In genomic region chr6:135305684-135306083, GRCh38 we compare ENCODE assay signal across 24 cellular contexts.
DNase-seq lines count a peak whose midpoint lies in the region; FAIRE-seq and TF ChIP-seq lines count a peak whose summit lies in the region.
"Had no signal": no experiment of that assay in that cellular context is flagged by ENCODE, and none has a peak within 500 bp of the region (broad histone marks: within the 10 kb centered on the region; RNA-seq: fewer than 3 reads in every experiment).

No MANE protein-coding gene starts in this region.

- H3K27me3 Mint-ChIP-seq in chondrocyte (ENCODE audit: low read depth), result no peaks in the 10 kb centered on the region
- H3K27me3 Mint-ChIP-seq in CD4-positive, alpha-beta memory T cell, result no peaks in the 10 kb centered on the region
- H3K27me3 Mint-ChIP-seq: CD8-positive, alpha-beta memory T cell; T-helper 17 cell had no signal

- TF ChIP-seq POLR2A in GM12892 (IDR thresholded peaks at IDR 0.05; ENCODE audit: low read depth, low read length), result no peak

- H3K4me1 Mint-ChIP-seq in chondrocyte (ENCODE audit: low read depth), result peaks cover 15% of the 10 kb centered on the region
- no peaks in the 10 kb centered on the region for H3K4me1 Mint-ChIP-seq in CD4-positive, alpha-beta memory T cell
- H3K4me1 Mint-ChIP-seq: CD8-positive, alpha-beta memory T cell had no signal

- peaks cover 3% of the 10 kb centered on the region for H3K36me3 Mint-ChIP-seq in chondrocyte (ENCODE audit: low read depth)
- peaks cover 5 to 28% of the 10 kb centered on the region in 2 donors for H3K36me3 Mint-ChIP-seq in CD4-positive, alpha-beta memory T cell

- peak overlapping the region; percentile 19 for H3K27ac Mint-ChIP-seq in chondrocyte (ENCODE audit: unreplicated experiment)
- no peak overlapping the region for H3K27ac Mint-ChIP-seq in CD4-positive, alpha-beta memory T cell
- H3K27ac Mint-ChIP-seq: CD8-positive, alpha-beta memory T cell; T-helper 17 cell had no signal

- peak; percentile 42 for FAIRE-seq in GM12892 (lab: Jason Lieb, UNC)
- FAIRE-seq: H1 had no signal

- POLR2A ChIA-PET in CD4-positive, alpha-beta memory T cell (lab: Charles Lee; ENCODE audit: partially characterized antibody), result no interaction called here

- no peaks in the 10 kb centered on the region for H3K9me3 Mint-ChIP-seq in chondrocyte (ENCODE audit: low read depth)
- H3K9me3 Mint-ChIP-seq in CD4-positive, alpha-beta memory T cell, result peaks cover 0 to 12% (median 0%) of the 10 kb centered on the region in 8 donors

- no peak overlapping the region for H3K4me3 ChIP-seq in CD4-positive, alpha-beta memory T cell (ENCODE audit: low read length in 2 of 2)

- no peak for TF ChIP-seq CTCF in chondrocyte (IDR thresholded peaks at IDR 0.05)

- H3K9me3 ChIP-seq in KOPT-K1 (ENCODE audit: insufficient read depth, low read length, poor library complexity, severe bottlenecking), result no peaks in the 10 kb centered on the region
- no peaks in the 10 kb centered on the region for H3K9me3 ChIP-seq in CD4-positive, alpha-beta memory T cell (ENCODE audit: control insufficient read depth in 1 of 2, low read length in 2 of 2)
- H3K9me3 ChIP-seq: SK-N-SH had no signal

- H3K4me1 ChIP-seq in CD4-positive, alpha-beta memory T cell (ENCODE audit: insufficient read depth, low read length), result no peaks in the 10 kb centered on the region

- intact Hi-C loops in CD4-positive, alpha-beta memory T cell (cut with micrococcal nuclease), result no loop called here

- DNase-seq in GM12892 (ENCODE audit: insufficient read length) (no peak), MV-4-11 (lab: John Stamatoyannopoulos, UW) (peak; percentile 69), chondrocyte (ENCODE audit: low spot score) (no peak), SW480 (ENCODE audit: low spot score) (no peak)
- no peak for DNase-seq in CD4-positive, alpha-beta memory T cell
- no peak for DNase-seq in stimulated activated CD4-positive, alpha-beta T cell treated with anti-CD3 and anti-CD28 coated beads, Interleukin-1b, Interleukin-23, amount 100 ng/mL, for 48 hours
- DNase-seq: CD8-positive, alpha-beta memory T cell; DMS 273 treated with DMSO at 0.1 percent for 48 hours; DMS79; HCEC 1CT; IMR-90; NCI-H1092; NCI-H1436; NCI-H187 treated with DMSO at 0.1 percent for 48 hours; NCI-H524 treated with DMSO at 0.1 percent for 48 hours; NCI-H774; PC-3; SK-N-SH; SW 1271; T-helper 17 cell had no signal

- H3K36me3 ChIP-seq in KOPT-K1 (ENCODE audit: insufficient read depth, low read length), result peaks cover 4% of the 10 kb centered on the region; the same call in 1 of the 2 replicates
- H3K36me3 ChIP-seq in CD4-positive, alpha-beta memory T cell (ENCODE audit: insufficient read depth, low read length), result no peaks in the 10 kb centered on the region

- H3K27me3 ChIP-seq in CD4-positive, alpha-beta memory T cell (ENCODE audit: insufficient read depth, low read length), result no peaks in the 10 kb centered on the region

- H3K27ac ChIP-seq in KOPT-K1 (ENCODE audit: low read depth, low read length, poor library complexity, severe bottlenecking), result peak overlapping the region; percentile 19
- no peak overlapping the region for H3K27ac ChIP-seq in CD4-positive, alpha-beta memory T cell (ENCODE audit: low read depth, low read length)
- H3K27ac ChIP-seq: C4-2B, KMS-11 had no signal

- CTCF ChIA-PET in CD4-positive, alpha-beta memory T cell (lab: Charles Lee; ENCODE audit: partially characterized antibody), result no interaction called here

- H3K4me3 Mint-ChIP-seq in chondrocyte (ENCODE audit: unreplicated experiment), result no peak overlapping the region
- no peak overlapping the region for H3K4me3 Mint-ChIP-seq in CD4-positive, alpha-beta memory T cell
- H3K4me3 Mint-ChIP-seq: CD8-positive, alpha-beta memory T cell; T-helper 17 cell had no signal
